ENCODE assay signal across 2 cellular contexts in the genomic region with DNA sequence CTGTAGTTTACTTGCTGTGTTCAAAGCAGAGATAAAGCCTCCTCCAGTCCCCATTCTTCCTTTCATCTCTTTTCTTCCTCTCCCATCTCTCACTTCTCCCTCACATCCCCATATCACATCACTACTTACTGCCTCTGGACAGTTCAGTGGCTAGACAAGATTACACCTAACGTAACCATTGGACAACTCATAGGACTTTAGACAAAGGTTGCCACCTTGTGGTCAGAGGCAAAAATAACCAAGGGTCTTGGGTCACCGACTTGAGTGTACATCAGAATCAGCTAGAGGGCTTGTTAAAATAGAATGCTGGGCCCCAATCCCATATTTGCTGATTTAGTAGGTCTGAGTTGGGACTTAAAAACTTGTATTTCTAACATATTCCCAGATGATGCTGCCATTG.
TF ChIP-seq lines count a peak whose summit lies in the region.

No MANE protein-coding gene starts in this region.

TF ChIP-seq in SK-N-SH treated with all-trans-retinoic acid at 6 μM for 48 hours, 23 proteins besides CTCF, POLR2A, EP300 and RAD21 (continued from another document):
- TF ChIP-seq, protein P1, sequence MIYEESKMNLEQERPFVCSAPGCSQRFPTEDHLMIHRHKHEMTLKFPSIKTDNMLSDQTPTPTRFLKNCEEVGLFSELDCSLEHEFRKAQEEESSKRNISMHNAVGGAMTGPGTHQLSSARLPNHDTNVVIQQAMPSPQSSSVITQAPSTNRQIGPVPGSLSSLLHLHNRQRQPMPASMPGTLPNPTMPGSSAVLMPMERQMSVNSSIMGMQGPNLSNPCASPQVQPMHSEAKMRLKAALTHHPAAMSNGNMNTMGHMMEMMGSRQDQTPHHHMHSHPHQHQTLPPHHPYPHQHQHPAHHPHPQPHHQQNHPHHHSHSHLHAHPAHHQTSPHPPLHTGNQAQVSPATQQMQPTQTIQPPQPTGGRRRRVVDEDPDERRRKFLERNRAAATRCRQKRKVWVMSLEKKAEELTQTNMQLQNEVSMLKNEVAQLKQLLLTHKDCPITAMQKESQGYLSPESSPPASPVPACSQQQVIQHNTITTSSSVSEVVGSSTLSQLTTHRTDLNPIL (CRISPR knock-in tag; IDR thresholded peaks at IDR 0.05; ENCODE audit: low read depth), result no peak
- no peak for TF ChIP-seq SNAI2 (CRISPR knock-in tag; IDR thresholded peaks at IDR 0.05)
- TF ChIP-seq CSDC2 (CRISPR knock-in tag; IDR thresholded peaks at IDR 0.05), result no peak
- TF ChIP-seq ZNF70 (CRISPR knock-in tag; IDR thresholded peaks at IDR 0.05), result no peak
- TF ChIP-seq RARB (CRISPR knock-in tag; IDR thresholded peaks at IDR 0.05), result no peak
- TF ChIP-seq, protein P2, sequence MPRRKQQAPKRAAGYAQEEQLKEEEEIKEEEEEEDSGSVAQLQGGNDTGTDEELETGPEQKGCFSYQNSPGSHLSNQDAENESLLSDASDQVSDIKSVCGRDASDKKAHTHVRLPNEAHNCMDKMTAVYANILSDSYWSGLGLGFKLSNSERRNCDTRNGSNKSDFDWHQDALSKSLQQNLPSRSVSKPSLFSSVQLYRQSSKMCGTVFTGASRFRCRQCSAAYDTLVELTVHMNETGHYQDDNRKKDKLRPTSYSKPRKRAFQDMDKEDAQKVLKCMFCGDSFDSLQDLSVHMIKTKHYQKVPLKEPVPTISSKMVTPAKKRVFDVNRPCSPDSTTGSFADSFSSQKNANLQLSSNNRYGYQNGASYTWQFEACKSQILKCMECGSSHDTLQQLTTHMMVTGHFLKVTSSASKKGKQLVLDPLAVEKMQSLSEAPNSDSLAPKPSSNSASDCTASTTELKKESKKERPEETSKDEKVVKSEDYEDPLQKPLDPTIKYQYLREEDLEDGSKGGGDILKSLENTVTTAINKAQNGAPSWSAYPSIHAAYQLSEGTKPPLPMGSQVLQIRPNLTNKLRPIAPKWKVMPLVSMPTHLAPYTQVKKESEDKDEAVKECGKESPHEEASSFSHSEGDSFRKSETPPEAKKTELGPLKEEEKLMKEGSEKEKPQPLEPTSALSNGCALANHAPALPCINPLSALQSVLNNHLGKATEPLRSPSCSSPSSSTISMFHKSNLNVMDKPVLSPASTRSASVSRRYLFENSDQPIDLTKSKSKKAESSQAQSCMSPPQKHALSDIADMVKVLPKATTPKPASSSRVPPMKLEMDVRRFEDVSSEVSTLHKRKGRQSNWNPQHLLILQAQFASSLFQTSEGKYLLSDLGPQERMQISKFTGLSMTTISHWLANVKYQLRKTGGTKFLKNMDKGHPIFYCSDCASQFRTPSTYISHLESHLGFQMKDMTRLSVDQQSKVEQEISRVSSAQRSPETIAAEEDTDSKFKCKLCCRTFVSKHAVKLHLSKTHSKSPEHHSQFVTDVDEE (CRISPR knock-in tag; IDR thresholded peaks at IDR 0.05), result no peak
- TF ChIP-seq, protein P3, sequence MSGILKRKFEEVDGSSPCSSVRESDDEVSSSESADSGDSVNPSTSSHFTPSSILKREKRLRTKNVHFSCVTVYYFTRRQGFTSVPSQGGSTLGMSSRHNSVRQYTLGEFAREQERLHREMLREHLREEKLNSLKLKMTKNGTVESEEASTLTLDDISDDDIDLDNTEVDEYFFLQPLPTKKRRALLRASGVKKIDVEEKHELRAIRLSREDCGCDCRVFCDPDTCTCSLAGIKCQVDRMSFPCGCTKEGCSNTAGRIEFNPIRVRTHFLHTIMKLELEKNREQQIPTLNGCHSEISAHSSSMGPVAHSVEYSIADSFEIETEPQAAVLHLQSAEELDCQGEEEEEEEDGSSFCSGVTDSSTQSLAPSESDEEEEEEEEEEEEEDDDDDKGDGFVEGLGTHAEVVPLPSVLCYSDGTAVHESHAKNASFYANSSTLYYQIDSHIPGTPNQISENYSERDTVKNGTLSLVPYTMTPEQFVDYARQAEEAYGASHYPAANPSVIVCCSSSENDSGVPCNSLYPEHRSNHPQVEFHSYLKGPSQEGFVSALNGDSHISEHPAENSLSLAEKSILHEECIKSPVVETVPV (CRISPR knock-in tag; IDR thresholded peaks at IDR 0.05), result no peak
- no peak for TF ChIP-seq GLIS3 (CRISPR knock-in tag; IDR thresholded peaks at IDR 0.05)
- TF ChIP-seq ARNTL (CRISPR knock-in tag; IDR thresholded peaks at IDR 0.05; ENCODE audit: borderline replicate concordance, low read depth), result no peak
- TF ChIP-seq, protein P4, sequence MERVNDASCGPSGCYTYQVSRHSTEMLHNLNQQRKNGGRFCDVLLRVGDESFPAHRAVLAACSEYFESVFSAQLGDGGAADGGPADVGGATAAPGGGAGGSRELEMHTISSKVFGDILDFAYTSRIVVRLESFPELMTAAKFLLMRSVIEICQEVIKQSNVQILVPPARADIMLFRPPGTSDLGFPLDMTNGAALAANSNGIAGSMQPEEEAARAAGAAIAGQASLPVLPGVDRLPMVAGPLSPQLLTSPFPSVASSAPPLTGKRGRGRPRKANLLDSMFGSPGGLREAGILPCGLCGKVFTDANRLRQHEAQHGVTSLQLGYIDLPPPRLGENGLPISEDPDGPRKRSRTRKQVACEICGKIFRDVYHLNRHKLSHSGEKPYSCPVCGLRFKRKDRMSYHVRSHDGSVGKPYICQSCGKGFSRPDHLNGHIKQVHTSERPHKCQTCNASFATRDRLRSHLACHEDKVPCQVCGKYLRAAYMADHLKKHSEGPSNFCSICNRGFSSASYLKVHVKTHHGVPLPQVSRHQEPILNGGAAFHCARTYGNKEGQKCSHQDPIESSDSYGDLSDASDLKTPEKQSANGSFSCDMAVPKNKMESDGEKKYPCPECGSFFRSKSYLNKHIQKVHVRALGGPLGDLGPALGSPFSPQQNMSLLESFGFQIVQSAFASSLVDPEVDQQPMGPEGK (CRISPR knock-in tag; IDR thresholded peaks at IDR 0.05; ENCODE audit: borderline replicate concordance), result no peak
- TF ChIP-seq PPARA (CRISPR knock-in tag; IDR thresholded peaks at IDR 0.05; ENCODE audit: borderline replicate concordance), result no peak
- TF ChIP-seq TCF4 (CRISPR knock-in tag; IDR thresholded peaks at IDR 0.05; ENCODE audit: borderline replicate concordance), result no peak
- TF ChIP-seq BACH2 (CRISPR knock-in tag; IDR thresholded peaks at IDR 0.05; ENCODE audit: borderline replicate concordance), result no peak
- TF ChIP-seq ZNF8 (CRISPR knock-in tag; IDR thresholded peaks at IDR 0.05), result no peak
TF ChIP-seq in SK-N-SH treated with all-trans-retinoic acid at 6 μM for 48 hours: peak in this region for 0.

TF ChIP-seq in H1, 55 proteins besides CTCF, POLR2A, EP300 and RAD21 (continued from another document):
- TF ChIP-seq, protein P5, sequence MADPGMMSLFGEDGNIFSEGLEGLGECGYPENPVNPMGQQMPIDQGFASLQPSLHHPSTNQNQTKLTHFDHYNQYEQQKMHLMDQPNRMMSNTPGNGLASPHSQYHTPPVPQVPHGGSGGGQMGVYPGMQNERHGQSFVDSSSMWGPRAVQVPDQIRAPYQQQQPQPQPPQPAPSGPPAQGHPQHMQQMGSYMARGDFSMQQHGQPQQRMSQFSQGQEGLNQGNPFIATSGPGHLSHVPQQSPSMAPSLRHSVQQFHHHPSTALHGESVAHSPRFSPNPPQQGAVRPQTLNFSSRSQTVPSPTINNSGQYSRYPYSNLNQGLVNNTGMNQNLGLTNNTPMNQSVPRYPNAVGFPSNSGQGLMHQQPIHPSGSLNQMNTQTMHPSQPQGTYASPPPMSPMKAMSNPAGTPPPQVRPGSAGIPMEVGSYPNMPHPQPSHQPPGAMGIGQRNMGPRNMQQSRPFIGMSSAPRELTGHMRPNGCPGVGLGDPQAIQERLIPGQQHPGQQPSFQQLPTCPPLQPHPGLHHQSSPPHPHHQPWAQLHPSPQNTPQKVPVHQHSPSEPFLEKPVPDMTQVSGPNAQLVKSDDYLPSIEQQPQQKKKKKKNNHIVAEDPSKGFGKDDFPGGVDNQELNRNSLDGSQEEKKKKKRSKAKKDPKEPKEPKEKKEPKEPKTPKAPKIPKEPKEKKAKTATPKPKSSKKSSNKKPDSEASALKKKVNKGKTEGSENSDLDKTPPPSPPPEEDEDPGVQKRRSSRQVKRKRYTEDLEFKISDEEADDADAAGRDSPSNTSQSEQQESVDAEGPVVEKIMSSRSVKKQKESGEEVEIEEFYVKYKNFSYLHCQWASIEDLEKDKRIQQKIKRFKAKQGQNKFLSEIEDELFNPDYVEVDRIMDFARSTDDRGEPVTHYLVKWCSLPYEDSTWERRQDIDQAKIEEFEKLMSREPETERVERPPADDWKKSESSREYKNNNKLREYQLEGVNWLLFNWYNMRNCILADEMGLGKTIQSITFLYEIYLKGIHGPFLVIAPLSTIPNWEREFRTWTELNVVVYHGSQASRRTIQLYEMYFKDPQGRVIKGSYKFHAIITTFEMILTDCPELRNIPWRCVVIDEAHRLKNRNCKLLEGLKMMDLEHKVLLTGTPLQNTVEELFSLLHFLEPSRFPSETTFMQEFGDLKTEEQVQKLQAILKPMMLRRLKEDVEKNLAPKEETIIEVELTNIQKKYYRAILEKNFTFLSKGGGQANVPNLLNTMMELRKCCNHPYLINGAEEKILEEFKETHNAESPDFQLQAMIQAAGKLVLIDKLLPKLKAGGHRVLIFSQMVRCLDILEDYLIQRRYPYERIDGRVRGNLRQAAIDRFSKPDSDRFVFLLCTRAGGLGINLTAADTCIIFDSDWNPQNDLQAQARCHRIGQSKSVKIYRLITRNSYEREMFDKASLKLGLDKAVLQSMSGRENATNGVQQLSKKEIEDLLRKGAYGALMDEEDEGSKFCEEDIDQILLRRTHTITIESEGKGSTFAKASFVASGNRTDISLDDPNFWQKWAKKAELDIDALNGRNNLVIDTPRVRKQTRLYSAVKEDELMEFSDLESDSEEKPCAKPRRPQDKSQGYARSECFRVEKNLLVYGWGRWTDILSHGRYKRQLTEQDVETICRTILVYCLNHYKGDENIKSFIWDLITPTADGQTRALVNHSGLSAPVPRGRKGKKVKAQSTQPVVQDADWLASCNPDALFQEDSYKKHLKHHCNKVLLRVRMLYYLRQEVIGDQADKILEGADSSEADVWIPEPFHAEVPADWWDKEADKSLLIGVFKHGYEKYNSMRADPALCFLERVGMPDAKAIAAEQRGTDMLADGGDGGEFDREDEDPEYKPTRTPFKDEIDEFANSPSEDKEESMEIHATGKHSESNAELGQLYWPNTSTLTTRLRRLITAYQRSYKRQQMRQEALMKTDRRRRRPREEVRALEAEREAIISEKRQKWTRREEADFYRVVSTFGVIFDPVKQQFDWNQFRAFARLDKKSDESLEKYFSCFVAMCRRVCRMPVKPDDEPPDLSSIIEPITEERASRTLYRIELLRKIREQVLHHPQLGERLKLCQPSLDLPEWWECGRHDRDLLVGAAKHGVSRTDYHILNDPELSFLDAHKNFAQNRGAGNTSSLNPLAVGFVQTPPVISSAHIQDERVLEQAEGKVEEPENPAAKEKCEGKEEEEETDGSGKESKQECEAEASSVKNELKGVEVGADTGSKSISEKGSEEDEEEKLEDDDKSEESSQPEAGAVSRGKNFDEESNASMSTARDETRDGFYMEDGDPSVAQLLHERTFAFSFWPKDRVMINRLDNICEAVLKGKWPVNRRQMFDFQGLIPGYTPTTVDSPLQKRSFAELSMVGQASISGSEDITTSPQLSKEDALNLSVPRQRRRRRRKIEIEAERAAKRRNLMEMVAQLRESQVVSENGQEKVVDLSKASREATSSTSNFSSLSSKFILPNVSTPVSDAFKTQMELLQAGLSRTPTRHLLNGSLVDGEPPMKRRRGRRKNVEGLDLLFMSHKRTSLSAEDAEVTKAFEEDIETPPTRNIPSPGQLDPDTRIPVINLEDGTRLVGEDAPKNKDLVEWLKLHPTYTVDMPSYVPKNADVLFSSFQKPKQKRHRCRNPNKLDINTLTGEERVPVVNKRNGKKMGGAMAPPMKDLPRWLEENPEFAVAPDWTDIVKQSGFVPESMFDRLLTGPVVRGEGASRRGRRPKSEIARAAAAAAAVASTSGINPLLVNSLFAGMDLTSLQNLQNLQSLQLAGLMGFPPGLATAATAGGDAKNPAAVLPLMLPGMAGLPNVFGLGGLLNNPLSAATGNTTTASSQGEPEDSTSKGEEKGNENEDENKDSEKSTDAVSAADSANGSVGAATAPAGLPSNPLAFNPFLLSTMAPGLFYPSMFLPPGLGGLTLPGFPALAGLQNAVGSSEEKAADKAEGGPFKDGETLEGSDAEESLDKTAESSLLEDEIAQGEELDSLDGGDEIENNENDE (IDR thresholded peaks at IDR 0.05; ENCODE audit: insufficient replicate concordance, low read length), result no peak
- TF ChIP-seq RFX5 (IDR thresholded peaks at IDR 0.05; ENCODE audit: borderline replicate concordance, low read depth, low read length) (no peak), TBP (IDR thresholded peaks at IDR 0.05; ENCODE audit: low read depth, low read length) (no peak), TEAD4 (IDR thresholded peaks at IDR 0.05; ENCODE audit: low read depth, low read length) (no peak), TAF7 (optimal IDR thresholded peaks at IDR 0.05; ENCODE audit: borderline replicate concordance, low read depth, low read length) (no peak), POU5F1 (IDR thresholded peaks at IDR 0.05; ENCODE audit: low read depth, low read length) (no peak), CBX5 (IDR thresholded peaks at IDR 0.05; ENCODE audit: low read depth, low read length) (no peak)
TF ChIP-seq in H1: peak in this region for 0.
